In the genomic region with DNA sequence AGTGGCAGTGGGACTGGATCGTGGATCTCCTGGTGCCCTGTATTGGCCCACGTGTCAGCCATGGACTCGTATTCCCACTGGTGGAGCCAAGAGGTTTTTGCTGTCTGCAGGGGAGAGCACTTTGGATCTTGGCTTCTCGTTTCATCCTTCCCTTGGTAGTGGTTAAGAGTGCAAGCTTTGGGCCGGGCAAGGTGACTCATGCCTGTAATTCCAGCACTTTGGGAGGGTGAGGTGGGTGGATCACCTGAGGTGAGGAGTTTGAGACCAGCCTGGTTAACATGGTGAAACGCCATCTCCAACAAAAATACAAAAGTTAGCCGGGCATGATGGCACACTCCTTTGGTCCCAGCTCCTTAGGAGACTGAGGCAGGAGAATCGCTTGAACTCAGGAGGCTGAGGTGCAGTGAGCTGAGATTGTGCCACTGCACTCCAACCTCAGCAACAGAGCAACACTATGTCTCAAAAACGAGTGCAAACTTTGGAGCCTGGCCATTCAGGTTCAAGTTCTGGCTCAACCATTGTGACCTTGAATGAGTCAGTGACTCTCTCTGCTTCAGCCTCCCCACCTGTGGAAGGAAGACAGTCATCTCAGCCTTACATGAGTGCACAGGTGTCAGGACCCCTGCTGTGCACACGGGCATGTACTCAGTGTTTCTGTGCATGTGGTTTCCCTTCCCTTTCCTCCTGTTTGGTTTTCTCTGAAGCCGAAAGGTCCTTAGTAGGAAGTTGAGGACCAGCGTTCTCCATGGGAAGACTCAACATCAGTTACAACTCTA, we compare ENCODE assay signal across 13 cellular contexts. TPM values are rescaled to one million over a fixed set of nuclear protein-coding genes. Genes with fewer than 3 reads are reported as not detected.
DNase-seq lines count a peak whose midpoint lies in the region; ATAC-seq and TF ChIP-seq lines count a peak whose summit lies in the region.
"Had no signal": no experiment of that assay in that cellular context is flagged by ENCODE, and none has a peak within 500 bp of the region (broad histone marks: within the 10 kb centered on the region; RNA-seq: fewer than 3 reads in every experiment).

No MANE protein-coding gene starts in this region.

- no peaks in the 10 kb centered on the region for H3K9me2 ChIP-seq in DOHH2 (replicated peaks; ENCODE audit: control insufficient read depth, low read length)

- H3K4me3 ChIP-seq in DOHH2 (ENCODE audit: low read length) (peak overlapping the region; percentile 49), OCI-LY3 (ENCODE audit: low read length) (peak overlapping the region; percentile 45)

- H3K9ac ChIP-seq in OCI-LY3 (ENCODE audit: low read length): peak overlapping the region; percentile 39; the same call in 1 of the 2 replicates

- H3K79me2 ChIP-seq in DOHH2 (ENCODE audit: control insufficient read depth, low read length) (peaks cover 97% of the 10 kb centered on the region), OCI-LY3 (ENCODE audit: low read length) (peaks cover 74% of the 10 kb centered on the region)

- no peak overlapping the region for H2AFZ ChIP-seq in OCI-LY3 (ENCODE audit: low read depth, low read length)

- no peaks in the 10 kb centered on the region for H3K9me3 ChIP-seq in DOHH2 (ENCODE audit: control insufficient read depth, insufficient read depth, low read length)
- H3K9me3 ChIP-seq in OCI-LY3 (ENCODE audit: insufficient read depth, low read length): no peaks in the 10 kb centered on the region

- peak overlapping the region; percentile 100 for H3K27ac ChIP-seq in DOHH2 (ENCODE audit: low read depth, low read length)
- peak overlapping the region; percentile 83 for H3K27ac ChIP-seq in OCI-LY3 (ENCODE audit: low read length)
- H3K27ac ChIP-seq: C4-2B, epithelial cell of prostate had no signal

- H3K36me3 ChIP-seq in DOHH2 (ENCODE audit: control insufficient read depth, low read length): peaks cover 76% of the 10 kb centered on the region
- peaks cover 11% of the 10 kb centered on the region for H3K36me3 ChIP-seq in OCI-LY3 (replicated peaks; ENCODE audit: low read depth, low read length)

- no peak for TF ChIP-seq CTCF in DOHH2 (IDR thresholded peaks at IDR 0.05; ENCODE audit: low read depth, low read length, poor library complexity, severe bottlenecking)
- no peak for TF ChIP-seq CTCF in OCI-LY3 (IDR thresholded peaks at IDR 0.05; ENCODE audit: low read depth, low read length)

- peaks cover 22% of the 10 kb centered on the region for H3F3A ChIP-seq in DOHH2 (ENCODE audit: control insufficient read depth, insufficient read depth)

- H3K4me2 ChIP-seq in DOHH2 (ENCODE audit: low read length) (peak overlapping the region; percentile 69), OCI-LY3 (ENCODE audit: low read length) (peak overlapping the region; percentile 72)

- peaks cover 98% of the 10 kb centered on the region for H3K4me1 ChIP-seq in DOHH2 (ENCODE audit: control insufficient read depth, low read length)
- peaks cover 93% of the 10 kb centered on the region for H3K4me1 ChIP-seq in OCI-LY3 (ENCODE audit: low read length)

- H4K20me1 ChIP-seq in DOHH2 (ENCODE audit: control insufficient read depth, insufficient read depth, low read depth, low read length) (no peaks in the 10 kb centered on the region), OCI-LY3 (ENCODE audit: insufficient read depth, low read length) (peaks cover 59% of the 10 kb centered on the region)

- no peak for DNase-seq in SIG-M5 (lab: John Stamatoyannopoulos, UW)
- DNase-seq in ecto neural progenitor cell (ENCODE audit: low spot score): no peak
- no peak for DNase-seq in NCI-H82 treated with DMSO at 0.1 percent for 48 hours (lab: John Stamatoyannopoulos, UW; ENCODE audit: unreplicated experiment)
- DNase-seq in A172 (ENCODE audit: low spot score): no peak
- DNase-seq: activated CD8-positive, alpha-beta memory T cell treated with anti-CD3 and anti-CD28 coated beads, Interleukin-2, amount 50 U/mL, for 48 hours; stimulated activated CD4-positive, alpha-beta T cell treated with anti-CD3 and anti-CD28 coated beads, Interleukin-4, amount 100 ng/mL, for 24 hours had no signal

- no peaks in the 10 kb centered on the region for H3K27me3 ChIP-seq in DOHH2 (ENCODE audit: control insufficient read depth, low read length)
- no peaks in the 10 kb centered on the region for H3K27me3 ChIP-seq in OCI-LY3 (ENCODE audit: low read depth, low read length)

- ATAC-seq in GM19324 (IDR thresholded peaks at IDR 0.05; ENCODE audit: low FRiP score, unreplicated experiment) (peak; percentile 28), HG02970 (IDR thresholded peaks at IDR 0.05; ENCODE audit: low FRiP score, unreplicated experiment) (peak; percentile 47)
- ATAC-seq: Panc1 had no signal

RNA-seq across cellular contexts. Expression of a gene that starts 57.4 kb away (rescaled TPM):
- 3.8 and 3.9 TPM in 2 replicates for total RNA-seq in A172 (2014; rRNA removed; shearing (Covaris generic))
